ENCODE assay signal across 18 cellular contexts in genomic region chr3:128369106-128369708, GRCh38.
DNase-seq lines count a peak whose midpoint lies in the region; ATAC-seq and TF ChIP-seq lines count a peak whose summit lies in the region.
"Had no signal": no experiment of that assay in that cellular context is flagged by ENCODE, and none has a peak within 500 bp of the region (broad histone marks: within the 10 kb centered on the region; RNA-seq: fewer than 3 reads in every experiment).

No MANE protein-coding gene starts in this region.

- no peaks in the 10 kb centered on the region for H3K27me3 ChIP-seq in heart right ventricle
- no peaks in the 10 kb centered on the region for H3K27me3 ChIP-seq in osteoblast (ENCODE audit: insufficient read depth, low read length)
- no peaks in the 10 kb centered on the region for H3K27me3 ChIP-seq in testis

- no peak for TF ChIP-seq POLR2A in testis (IDR thresholded peaks at IDR 0.05)

- WGBS in heart right ventricle, 2 donors = 29 to 46% methylated on average over 2 of the region's 2 CpGs
- WGBS in testis, 2 donors = 58 to 69% methylated on average over 2 of the region's 2 CpGs

- H3K27ac ChIP-seq in heart right ventricle (peak overlapping the region; percentile 53 to 86 (median 74)), osteoblast (ENCODE audit: low read depth, low read length) (no peak overlapping the region), testis (peak overlapping the region in 1 of 2 donors; percentile 12)
- H3K27ac ChIP-seq: HL-60, PC-9 had no signal

- H2AFZ ChIP-seq in osteoblast (ENCODE audit: low read length) = no peak overlapping the region
- H2AFZ ChIP-seq: PC-9 had no signal

- H3K36me3 ChIP-seq in heart right ventricle (no peaks in the 10 kb centered on the region), osteoblast (ENCODE audit: insufficient read depth, low read length) (no peaks in the 10 kb centered on the region), testis (ENCODE audit: low read depth, missing control alignments) (no peaks in the 10 kb centered on the region)
- H3K36me3 ChIP-seq: HAP-1 had no signal

- H3K4me1 ChIP-seq in heart right ventricle (peaks cover 20 to 65% (median 60%) of the 10 kb centered on the region in 9 donors), osteoblast (ENCODE audit: insufficient read depth, low read length) (no peaks in the 10 kb centered on the region), testis (peaks cover 11% of the 10 kb centered on the region)
- H3K4me1 ChIP-seq: Caco-2, HAP-1 had no signal

- no peaks in the 10 kb centered on the region for H3K79me2 ChIP-seq in osteoblast (ENCODE audit: insufficient read depth, low read length)

- peak; percentile 51 for DNase-seq in DMS 273 (lab: John Stamatoyannopoulos, UW; ENCODE audit: unreplicated experiment)
- no peak for DNase-seq in DMS 273 treated with DMSO at 0.1 percent for 48 hours (lab: John Stamatoyannopoulos, UW)
- DNase-seq in heart right ventricle = peak in 1 of 2 donors; percentile 58
- DNase-seq in osteoblast (ENCODE audit: insufficient read length, low spot score, missing footprints) = peak; percentile 50
- peak; percentile 49 for DNase-seq in testis
- DNase-seq in OCI-M2 (lab: John Stamatoyannopoulos, UW; ENCODE audit: unreplicated experiment) = no peak
- no peak for DNase-seq in activated CD4-positive, alpha-beta T cell treated with anti-CD3 and anti-CD28 coated beads for 1 hour
- no peak for DNase-seq in SKM-1 (lab: John Stamatoyannopoulos, UW; ENCODE audit: unreplicated experiment)
- DNase-seq: 8988T, Caco-2, NCI-H1092, NCI-H226, NCI-H526 treated with DMSO at 0.1 percent for 48 hours, SHP77 had no signal

- H3K4me2 ChIP-seq in osteoblast (ENCODE audit: insufficient read depth, low read length) = no peak overlapping the region
- H3K4me2 ChIP-seq: PC-9 had no signal

- no peaks in the 10 kb centered on the region for H3K9me3 ChIP-seq in heart right ventricle
- no peaks in the 10 kb centered on the region for H3K9me3 ChIP-seq in osteoblast (ENCODE audit: low read depth, low read length)
- no peaks in the 10 kb centered on the region for H3K9me3 ChIP-seq in testis
- H3K9me3 ChIP-seq: Caco-2, HAP-1 had no signal

- H3K4me3 ChIP-seq in heart right ventricle (no peak overlapping the region), osteoblast (ENCODE audit: insufficient read depth, low read length) (no peak overlapping the region), testis (no peak overlapping the region)
- H3K4me3 ChIP-seq: HAP-1, K562, PC-9 had no signal

- ATAC-seq in heart right ventricle = peak; percentile 47 to 80 (median 62)

- intact Hi-C loops in heart right ventricle (cut with DNase I) (no loop called here), testis (cut with DNase I; ENCODE audit: low total_unique reads) (no loop called here)

- H4K20me1 ChIP-seq in osteoblast (ENCODE audit: insufficient read depth, low read length) = peaks cover 7% of the 10 kb centered on the region

- TF ChIP-seq CTCF in heart right ventricle (IDR thresholded peaks at IDR 0.05) = no peak
- TF ChIP-seq CTCF in osteoblast (IDR thresholded peaks at IDR 0.05; ENCODE audit: extremely low read depth, low read depth, low read length) = no peak
- no peak for TF ChIP-seq CTCF in testis (IDR thresholded peaks at IDR 0.05)

Comparison
In these comparisons a context has a peak if more than half of its experiments do, and no peak if none do; other contexts are left out.
1. DNase-seq: peak in DMS 273 (single experiment), osteoblast (single experiment) and testis (single experiment); none in DMS 273 treated with DMSO at 0.1 percent for 48 hours (single experiment), OCI-M2 (single experiment), activated CD4-positive, alpha-beta T cell treated with anti-CD3 and anti-CD28 coated beads for 1 hour (single experiment) and SKM-1 (single experiment).